In genomic region chr10:95567903-95568630, GRCh38 we compare ENCODE assay signal across 21 cellular contexts. TPM values are rescaled to one million over a fixed set of nuclear protein-coding genes. Genes with fewer than 3 reads are reported as not detected.
A peak's percentile ranks its signal among the peaks of the same experiment; 100 is the strongest.
DNase-seq lines count a peak whose midpoint lies in the region; ATAC-seq, FAIRE-seq and TF ChIP-seq lines count a peak whose summit lies in the region.
"Had no signal": no experiment of that assay in that cellular context is flagged by ENCODE, and none has a peak within 500 bp of the region (broad histone marks: within the 10 kb centered on the region; RNA-seq: fewer than 3 reads in every experiment).

No MANE protein-coding gene starts in this region.

- H3K4me3 Mint-ChIP-seq in T-helper 17 cell = no peak overlapping the region
- H3K4me3 Mint-ChIP-seq: dendritic cell treated with granulocyte-macrophage colony-stimulating factor and Interleukin-4, amounts not matched to agents 40 ng/mL and 50 ng/mL, for 4 days; natural killer cell; stimulated activated naive CD8-positive, alpha-beta T cell treated with anti-CD3 and anti-CD28 coated beads, Interleukin-15, Interleukin-2, amounts not matched to agents 100 ng/mL and 50 ng/mL, for 24 hours had no signal

- TF ChIP-seq POLR2A in transverse colon (IDR thresholded peaks at IDR 0.05) = no peak

- H3K36me3 ChIP-seq in transverse colon (no peaks in the 10 kb centered on the region), colonic mucosa (no peaks in the 10 kb centered on the region)
- H3K36me3 ChIP-seq: BLaER1 treated with 17β-estradiol and CSF1 and Interleukin-3, amounts not matched to agents 10 nM and 100 nM; HAP-1; MG63; Peyer's patch had no signal

- peaks cover 2% of the 10 kb centered on the region for H3K36me3 Mint-ChIP-seq in T-helper 17 cell (ENCODE audit: low read depth)
- H3K36me3 Mint-ChIP-seq: natural killer cell had no signal

- H3K4me1 Mint-ChIP-seq in T-helper 17 cell = peaks cover 7% of the 10 kb centered on the region
- H3K4me1 Mint-ChIP-seq: natural killer cell had no signal

- WGBS in transverse colon (ENCODE audit: low coverage in 1 of 2), 2 donors = 66% methylated on average over 5 of the region's 5 CpGs; no CpG with 5 or more reads in 1 of the 2 donors

- DNase-seq in NCI-H2196 (lab: John Stamatoyannopoulos, UW; ENCODE audit: unreplicated experiment) (peak; percentile 6), NCI-H2196 treated with DMSO at 0.1 percent for 48 hours (lab: John Stamatoyannopoulos, UW; ENCODE audit: unreplicated experiment) (no peak), T-helper 17 cell (no peak), iris pigment epithelial cell (ENCODE audit: low read depth) (peak; percentile 9), transverse colon (no peak), GM19239 (ENCODE audit: insufficient read length, low spot score) (no peak), colonic mucosa (no peak)
- DNase-seq: activated naive CD4-positive, alpha-beta T cell treated with anti-CD3 and anti-CD28 coated beads, Interleukin-2, amount 50 U/mL, for 16 hours; DMS153; MG63; natural killer cell; NCI-H187 treated with DMSO at 0.1 percent for 48 hours; Peyer's patch had no signal

- peaks cover 16% of the 10 kb centered on the region for H3K27me3 Mint-ChIP-seq in T-helper 17 cell
- H3K27me3 Mint-ChIP-seq: dendritic cell treated with granulocyte-macrophage colony-stimulating factor and Interleukin-4, amounts not matched to agents 40 ng/mL and 50 ng/mL, for 4 days; stimulated activated naive CD8-positive, alpha-beta T cell treated with anti-CD3 and anti-CD28 coated beads, Interleukin-15, Interleukin-2, amounts not matched to agents 100 ng/mL and 50 ng/mL, for 24 hours had no signal

- no peak for ATAC-seq in T-helper 17 cell
- ATAC-seq in GM19023 (IDR thresholded peaks at IDR 0.05; ENCODE audit: unreplicated experiment) = no peak
- ATAC-seq: natural killer cell, SK-N-SH treated with all-trans-retinoic acid at 6 μM for 48 hours had no signal

- intact Hi-C loops in transverse colon (cut with DNase I; ENCODE audit: low total_unique reads) (loop anchor here (10.0 kb wide), 1 partner anchor 123 kb away; no protein-coding TSS in a partner anchor), colonic mucosa (cut with DNase I) (no loop called here)

- peak overlapping the region; percentile 6 for H3K27ac Mint-ChIP-seq in T-helper 17 cell
- H3K27ac Mint-ChIP-seq: dendritic cell treated with granulocyte-macrophage colony-stimulating factor and Interleukin-4, amounts not matched to agents 40 ng/mL and 50 ng/mL, for 4 days; natural killer cell; stimulated activated naive CD8-positive, alpha-beta T cell treated with anti-CD3 and anti-CD28 coated beads, Interleukin-15, Interleukin-2, amounts not matched to agents 100 ng/mL and 50 ng/mL, for 24 hours had no signal

- H3K4me3 ChIP-seq in transverse colon (no peak overlapping the region), colonic mucosa (no peak overlapping the region)
- H3K4me3 ChIP-seq: BLaER1 treated with 17β-estradiol and CSF1 and Interleukin-3, amounts not matched to agents 10 nM and 100 nM; HAP-1; MG63; Peyer's patch had no signal

- no peaks in the 10 kb centered on the region for H3K27me3 ChIP-seq in transverse colon
- no peaks in the 10 kb centered on the region for H3K27me3 ChIP-seq in colonic mucosa
- H3K27me3 ChIP-seq: BLaER1 treated with 17β-estradiol and CSF1 and Interleukin-3, amounts not matched to agents 10 nM and 100 nM; MG63; Peyer's patch had no signal

- peaks cover under 1 to 18% (median 6%) of the 10 kb centered on the region in 4 donors for H3K4me1 ChIP-seq in transverse colon
- H3K4me1 ChIP-seq in colonic mucosa = no peaks in the 10 kb centered on the region
- H3K4me1 ChIP-seq: HAP-1 had no signal

- H3K27ac ChIP-seq in transverse colon (peak overlapping the region in 3 of 4 donors; percentile 14 to 26 (median 18)), colonic mucosa (no peak overlapping the region)
- H3K27ac ChIP-seq: BLaER1 treated with 17β-estradiol and CSF1 and Interleukin-3, amounts not matched to agents 10 nM and 100 nM; epithelial cell of prostate; Peyer's patch had no signal

- in situ Hi-C loops in transverse colon (cut with MboI; ENCODE audit: low pct_ligation_motif_present in 1 of 4, low pct_unique_long_range_greater_than_20kb in 1 of 4, low sequenced_read_pairs in 3 of 4) = no loop called here

- no peak for FAIRE-seq in GM19239 (lab: Jason Lieb, UNC)
- FAIRE-seq: A204.1 had no signal

- no peaks in the 10 kb centered on the region for H3K9me3 ChIP-seq in T-helper 17 cell (ENCODE audit: control insufficient read depth, low read length, poor library complexity, severe bottlenecking)
- no peaks in the 10 kb centered on the region for H3K9me3 ChIP-seq in transverse colon
- no peaks in the 10 kb centered on the region for H3K9me3 ChIP-seq in colonic mucosa
- H3K9me3 ChIP-seq: BLaER1 treated with 17β-estradiol and CSF1 and Interleukin-3, amounts not matched to agents 10 nM and 100 nM; HAP-1; MG63; Peyer's patch had no signal

- no peak for TF ChIP-seq EP300 in transverse colon (IDR thresholded peaks at IDR 0.05; ENCODE audit: low read depth)

- H3K9ac ChIP-seq in colonic mucosa (ENCODE audit: low read depth in 2 of 2, low read length in 2 of 2) = peak overlapping the region in 1 of 2 donors; percentile 21
- H3K9ac ChIP-seq: BLaER1 treated with 17β-estradiol and CSF1 and Interleukin-3, amounts not matched to agents 10 nM and 100 nM had no signal

- TF ChIP-seq CTCF in transverse colon (IDR thresholded peaks at IDR 0.05) = no peak
- no peak for TF ChIP-seq CTCF in colonic mucosa (IDR thresholded peaks at IDR 0.05)

RNA-seq across cellular contexts. Expression of gene SORBS1, which starts 6.9 kb away (rescaled TPM):
- total RNA-seq in T-helper 17 cell (1 to 10 TPM; 2.5 to 5.0 TPM), transverse colon (100 to 1,000 TPM in 3 of 4 donors, 10 to 100 TPM in 1; 92.2 to 308 (median 150) TPM), colonic mucosa (100 to 1,000 TPM in 1 of 2 donors, 10 to 100 TPM in 1; 17.6 to 150 TPM)

Comparison
In these comparisons a context has a peak if more than half of its experiments do, and no peak if none do; other contexts are left out.
1. DNase-seq: peak in NCI-H2196 (single experiment) and iris pigment epithelial cell (single experiment); none in NCI-H2196 treated with DMSO at 0.1 percent for 48 hours (single experiment), T-helper 17 cell (0 of 3), transverse colon (single experiment), GM19239 (single experiment) and colonic mucosa (single experiment).